1 cellular context compared by ENCODE assay signal in the genomic region with DNA sequence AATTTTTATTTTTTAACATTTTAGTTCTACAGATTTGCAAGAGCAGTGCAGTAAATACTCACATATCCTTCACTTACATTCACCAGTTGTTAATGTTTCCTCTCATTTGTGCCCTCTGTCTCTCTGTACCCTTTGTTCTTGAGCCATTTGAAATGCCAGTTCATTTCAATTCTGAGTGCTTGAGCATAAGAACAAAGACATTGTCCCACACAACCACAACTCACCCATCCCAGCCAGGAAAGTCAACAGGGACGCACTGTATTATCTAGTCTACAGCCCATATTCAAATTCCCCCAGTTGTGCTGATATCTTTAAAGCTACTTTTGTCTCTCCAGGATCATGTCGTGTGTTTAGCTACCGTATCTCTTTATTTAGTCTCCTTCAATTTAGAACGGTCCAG.
TF ChIP-seq lines count a peak whose summit lies in the region.

No MANE protein-coding gene starts in this region.

TF ChIP-seq in GM23338, 12 proteins besides CTCF, POLR2A, EP300 and RAD21 (continued from another document):
- TF ChIP-seq, protein P1, sequence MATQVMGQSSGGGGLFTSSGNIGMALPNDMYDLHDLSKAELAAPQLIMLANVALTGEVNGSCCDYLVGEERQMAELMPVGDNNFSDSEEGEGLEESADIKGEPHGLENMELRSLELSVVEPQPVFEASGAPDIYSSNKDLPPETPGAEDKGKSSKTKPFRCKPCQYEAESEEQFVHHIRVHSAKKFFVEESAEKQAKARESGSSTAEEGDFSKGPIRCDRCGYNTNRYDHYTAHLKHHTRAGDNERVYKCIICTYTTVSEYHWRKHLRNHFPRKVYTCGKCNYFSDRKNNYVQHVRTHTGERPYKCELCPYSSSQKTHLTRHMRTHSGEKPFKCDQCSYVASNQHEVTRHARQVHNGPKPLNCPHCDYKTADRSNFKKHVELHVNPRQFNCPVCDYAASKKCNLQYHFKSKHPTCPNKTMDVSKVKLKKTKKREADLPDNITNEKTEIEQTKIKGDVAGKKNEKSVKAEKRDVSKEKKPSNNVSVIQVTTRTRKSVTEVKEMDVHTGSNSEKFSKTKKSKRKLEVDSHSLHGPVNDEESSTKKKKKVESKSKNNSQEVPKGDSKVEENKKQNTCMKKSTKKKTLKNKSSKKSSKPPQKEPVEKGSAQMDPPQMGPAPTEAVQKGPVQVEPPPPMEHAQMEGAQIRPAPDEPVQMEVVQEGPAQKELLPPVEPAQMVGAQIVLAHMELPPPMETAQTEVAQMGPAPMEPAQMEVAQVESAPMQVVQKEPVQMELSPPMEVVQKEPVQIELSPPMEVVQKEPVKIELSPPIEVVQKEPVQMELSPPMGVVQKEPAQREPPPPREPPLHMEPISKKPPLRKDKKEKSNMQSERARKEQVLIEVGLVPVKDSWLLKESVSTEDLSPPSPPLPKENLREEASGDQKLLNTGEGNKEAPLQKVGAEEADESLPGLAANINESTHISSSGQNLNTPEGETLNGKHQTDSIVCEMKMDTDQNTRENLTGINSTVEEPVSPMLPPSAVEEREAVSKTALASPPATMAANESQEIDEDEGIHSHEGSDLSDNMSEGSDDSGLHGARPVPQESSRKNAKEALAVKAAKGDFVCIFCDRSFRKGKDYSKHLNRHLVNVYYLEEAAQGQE (IDR thresholded peaks at IDR 0.05; ENCODE audit: unreplicated experiment) = no peak
- TF ChIP-seq CREB1 (CRISPR knock-in tag; IDR thresholded peaks at IDR 0.05; ENCODE audit: low read depth) = no peak
- TF ChIP-seq ETS1 (IDR thresholded peaks at IDR 0.05) = no peak
- no peak for TF ChIP-seq ZNF114 (CRISPR knock-in tag; IDR thresholded peaks at IDR 0.05)
- TF ChIP-seq NANOG (IDR thresholded peaks at IDR 0.05; ENCODE audit: borderline replicate concordance) = no peak
- no peak for TF ChIP-seq POLR2AphosphoS5 (IDR thresholded peaks at IDR 0.05; ENCODE audit: low read depth)
